Comparison of ENCODE assay signal across 8 cellular contexts in genomic region chr7:12067156-12067831, GRCh38.
A peak's percentile ranks its signal among the peaks of the same experiment; 100 is the strongest.
DNase-seq lines count a peak whose midpoint lies in the region; ATAC-seq and TF ChIP-seq lines count a peak whose summit lies in the region.

No MANE protein-coding gene starts in this region.

- H3K4me3 ChIP-seq in colonic mucosa: no peak overlapping the region

- intact Hi-C loops in Right ventricle myocardium superior (cut with DNase I) (loop anchor here (2.0 kb wide), 1 partner anchor 256 kb away; no protein-coding TSS in a partner anchor), Right ventricle myocardium inferior (cut with DNase I) (loop anchor here (2.0 to 10.0 kb wide), 2 partner anchors 256 to 428 kb away; no protein-coding TSS in a partner anchor), colonic mucosa (cut with DNase I) (loop anchor here (2.0 to 10.0 kb wide), 3 partner anchors 178 to 640 kb away; no protein-coding TSS in a partner anchor)

- no peak overlapping the region for H3K27ac ChIP-seq in colonic mucosa

- H3K9me3 ChIP-seq in colonic mucosa: no peaks in the 10 kb centered on the region

- peak overlapping the region in 1 of 2 donors; percentile 18 for H3K9ac ChIP-seq in colonic mucosa (ENCODE audit: low read depth in 2 of 2, low read length in 2 of 2)

- ATAC-seq in Right ventricle myocardium superior (ENCODE audit: poor library complexity) (peak; percentile 63), Right ventricle myocardium inferior (no peak), HG02938 (IDR thresholded peaks at IDR 0.05; ENCODE audit: unreplicated experiment) (peak; percentile 71)

- no peaks in the 10 kb centered on the region for H3K4me1 ChIP-seq in colonic mucosa

- TF ChIP-seq CTCF in colonic mucosa (IDR thresholded peaks at IDR 0.05): peak; percentile 64

- DNase-seq in Right ventricle myocardium superior: no peak
- DNase-seq in Right ventricle myocardium inferior (ENCODE audit: missing footprints): no peak
- peak; percentile 1 for DNase-seq in NCI-H2171 (lab: John Stamatoyannopoulos, UW)
- DNase-seq in activated CD4-positive, alpha-beta T cell treated with anti-CD3 and anti-CD28 coated beads for 1 hour: peak; percentile 24
- peak; percentile 72 for DNase-seq in colonic mucosa
- DNase-seq in lung microvascular endothelial cell (ENCODE audit: low read depth in 2 of 2): peak; percentile 67 to 73
- DNase-seq in stimulated activated CD8-positive, alpha-beta memory T cell treated with anti-CD3 and anti-CD28 coated beads, Interleukin-4, amount 100 ng/mL, for 1 hour (ENCODE audit: low read depth in 2 of 2, low spot score in 1 of 2): peak; percentile 16 to 25

- no peaks in the 10 kb centered on the region for H3K27me3 ChIP-seq in colonic mucosa

- no peaks in the 10 kb centered on the region for H3K36me3 ChIP-seq in colonic mucosa

Comparison
In these comparisons a context has a peak if more than half of its experiments do, and no peak if none do; other contexts are left out.
1. DNase-seq: peak in NCI-H2171 (single experiment), activated CD4-positive, alpha-beta T cell treated with anti-CD3 and anti-CD28 coated beads for 1 hour (single experiment), colonic mucosa (single experiment), lung microvascular endothelial cell (2 of 2) and stimulated activated CD8-positive, alpha-beta memory T cell treated with anti-CD3 and anti-CD28 coated beads, Interleukin-4, amount 100 ng/mL, for 1 hour (2 of 2); none in Right ventricle myocardium superior (single experiment) and Right ventricle myocardium inferior (single experiment).